In the genomic region with DNA sequence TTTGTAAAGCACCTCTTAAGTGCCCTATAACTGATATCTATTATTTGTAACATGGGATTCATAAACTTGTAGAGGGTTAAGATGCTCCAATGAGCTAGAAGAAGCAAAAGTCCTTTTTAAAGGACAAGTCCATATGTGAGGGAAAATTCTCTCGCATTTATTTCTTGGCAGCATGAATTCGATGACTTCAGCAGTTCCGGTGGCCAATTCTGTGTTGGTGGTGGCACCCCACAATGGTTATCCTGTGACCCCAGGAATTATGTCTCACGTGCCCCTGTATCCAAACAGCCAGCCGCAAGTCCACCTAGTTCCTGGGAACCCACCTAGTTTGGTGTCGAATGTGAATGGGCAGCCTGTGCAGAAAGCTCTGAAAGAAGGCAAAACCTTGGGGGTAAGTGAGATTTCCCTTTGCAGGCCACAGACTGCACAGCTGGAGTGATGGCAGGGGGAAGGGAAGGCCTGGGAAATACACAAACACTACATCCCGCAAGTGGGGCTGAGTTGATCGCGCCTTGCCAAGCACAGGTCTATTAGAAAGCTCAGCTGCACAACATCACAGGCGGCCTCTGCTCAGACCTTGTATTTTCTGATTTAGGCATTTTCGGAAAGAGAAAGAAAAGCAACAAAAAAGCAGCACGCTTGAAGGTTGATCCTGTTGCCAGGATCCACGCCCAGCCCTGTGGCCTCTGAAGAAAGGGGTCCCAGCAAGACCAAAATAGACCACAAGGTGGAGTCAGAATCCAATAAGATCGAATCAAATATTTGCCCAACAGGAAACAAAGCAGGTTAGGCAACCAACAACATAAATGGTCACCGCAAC, we compare ENCODE assay signal across 9 cellular contexts. TPM values are rescaled to one million over a fixed set of nuclear protein-coding genes. Genes with fewer than 3 reads are reported as not detected.
DNase-seq lines count a peak whose midpoint lies in the region; ATAC-seq and TF ChIP-seq lines count a peak whose summit lies in the region.
"Had no signal": no experiment of that assay in that cellular context is flagged by ENCODE, and none has a peak within 500 bp of the region (broad histone marks: within the 10 kb centered on the region; RNA-seq: fewer than 3 reads in every experiment).

No MANE protein-coding gene starts in this region.

- TF ChIP-seq EP300 in transverse colon (IDR thresholded peaks at IDR 0.05; ENCODE audit: low read depth), result no peak

- H3K27me3 ChIP-seq in transverse colon, result no peaks in the 10 kb centered on the region

- peak overlapping the region in 3 of 4 donors; percentile 22 to 57 (median 52) for H3K27ac ChIP-seq in transverse colon

- H3K4me1 Mint-ChIP-seq in activated naive CD8-positive, alpha-beta T cell treated with anti-CD3 and anti-CD28 coated beads, Interleukin-2, amount 50 U/mL, for 24 hours, result no peaks in the 10 kb centered on the region
- no peaks in the 10 kb centered on the region for H3K4me1 Mint-ChIP-seq in activated naive CD8-positive, alpha-beta T cell treated with anti-CD3 and anti-CD28 coated beads for 36 hours
- H3K4me1 Mint-ChIP-seq: CD4-positive, CD25-positive, alpha-beta regulatory T cell had no signal

- 58 to 65% methylated on average over 6 to 15 of the region's 15 CpGs for WGBS in transverse colon (ENCODE audit: low coverage in 1 of 2), 2 donors

- ATAC-seq in activated naive CD8-positive, alpha-beta T cell treated with anti-CD3 and anti-CD28 coated beads, Interleukin-2, amount 50 U/mL, for 24 hours, result no peak
- no peak for ATAC-seq in GM18517 (IDR thresholded peaks at IDR 0.05; ENCODE audit: unreplicated experiment)

- peak; percentile 6 for DNase-seq in activated naive CD8-positive, alpha-beta T cell treated with anti-CD3 and anti-CD28 coated beads, Interleukin-2, amount 50 U/mL, for 24 hours
- no peak for DNase-seq in activated naive CD8-positive, alpha-beta T cell treated with anti-CD3 and anti-CD28 coated beads for 36 hours
- DNase-seq in NCI-H526 treated with DMSO at 0.1 percent for 48 hours (lab: John Stamatoyannopoulos, UW) (peak; percentile 39), epithelial cell of proximal tubule (ENCODE audit: low read depth) (no peak), transverse colon (peak; percentile 53), GF-D8 (lab: John Stamatoyannopoulos, UW) (no peak), NCI-H524 treated with DMSO at 0.1 percent for 48 hours (lab: John Stamatoyannopoulos, UW) (no peak)
- DNase-seq: CD4-positive, CD25-positive, alpha-beta regulatory T cell had no signal

- H3K9me3 ChIP-seq in transverse colon, result no peaks in the 10 kb centered on the region

- peak; percentile 49 for TF ChIP-seq CTCF in epithelial cell of proximal tubule (conservative IDR thresholded peaks at IDR 0.05; ENCODE audit: low read depth, low read length)
- peak; percentile 33 to 64 (median 46) for TF ChIP-seq CTCF in transverse colon (IDR thresholded peaks at IDR 0.05)

- no peak for TF ChIP-seq POLR2A in transverse colon (IDR thresholded peaks at IDR 0.05)

- no peak overlapping the region for H3K27ac Mint-ChIP-seq in activated naive CD8-positive, alpha-beta T cell treated with anti-CD3 and anti-CD28 coated beads, Interleukin-2, amount 50 U/mL, for 24 hours
- no peak overlapping the region for H3K27ac Mint-ChIP-seq in activated naive CD8-positive, alpha-beta T cell treated with anti-CD3 and anti-CD28 coated beads for 36 hours
- H3K27ac Mint-ChIP-seq: CD4-positive, CD25-positive, alpha-beta regulatory T cell had no signal

- H3K9me3 Mint-ChIP-seq in activated naive CD8-positive, alpha-beta T cell treated with anti-CD3 and anti-CD28 coated beads, Interleukin-2, amount 50 U/mL, for 24 hours, result no peaks in the 10 kb centered on the region
- no peaks in the 10 kb centered on the region for H3K9me3 Mint-ChIP-seq in activated naive CD8-positive, alpha-beta T cell treated with anti-CD3 and anti-CD28 coated beads for 36 hours

- H3K36me3 ChIP-seq in transverse colon, result no peaks in the 10 kb centered on the region

- in situ Hi-C loops in transverse colon (cut with MboI; ENCODE audit: low pct_ligation_motif_present in 1 of 4, low pct_unique_long_range_greater_than_20kb in 1 of 4, low sequenced_read_pairs in 3 of 4), result no loop called here

- no peaks in the 10 kb centered on the region for H3K36me3 Mint-ChIP-seq in activated naive CD8-positive, alpha-beta T cell treated with anti-CD3 and anti-CD28 coated beads, Interleukin-2, amount 50 U/mL, for 24 hours (ENCODE audit: low read depth)
- H3K36me3 Mint-ChIP-seq in activated naive CD8-positive, alpha-beta T cell treated with anti-CD3 and anti-CD28 coated beads for 36 hours, result no peaks in the 10 kb centered on the region
- H3K36me3 Mint-ChIP-seq: CD4-positive, CD25-positive, alpha-beta regulatory T cell had no signal

- H3K4me3 Mint-ChIP-seq in activated naive CD8-positive, alpha-beta T cell treated with anti-CD3 and anti-CD28 coated beads, Interleukin-2, amount 50 U/mL, for 24 hours, result no peak overlapping the region
- H3K4me3 Mint-ChIP-seq in activated naive CD8-positive, alpha-beta T cell treated with anti-CD3 and anti-CD28 coated beads for 36 hours, result no peak overlapping the region
- H3K4me3 Mint-ChIP-seq: CD4-positive, CD25-positive, alpha-beta regulatory T cell had no signal

- H3K4me1 ChIP-seq in transverse colon, result peaks cover 4 to 43% (median 19%) of the 10 kb centered on the region in 4 donors

- intact Hi-C loops in transverse colon (cut with DNase I; ENCODE audit: low total_unique reads), result no loop called here

- H3K4me3 ChIP-seq in epithelial cell of proximal tubule (ENCODE audit: low read depth, low read length) (no peak overlapping the region), transverse colon (no peak overlapping the region)

- peaks cover 5% of the 10 kb centered on the region for H3K27me3 Mint-ChIP-seq in activated naive CD8-positive, alpha-beta T cell treated with anti-CD3 and anti-CD28 coated beads, Interleukin-2, amount 50 U/mL, for 24 hours
- no peaks in the 10 kb centered on the region for H3K27me3 Mint-ChIP-seq in activated naive CD8-positive, alpha-beta T cell treated with anti-CD3 and anti-CD28 coated beads for 36 hours

RNA-seq across cellular contexts. Expression of a gene that starts 1.5 kb away (rescaled TPM):
- not detected for total RNA-seq in activated naive CD8-positive, alpha-beta T cell treated with anti-CD3 and anti-CD28 coated beads for 36 hours
- total RNA-seq in epithelial cell of proximal tubule (not detected in 2 replicates), transverse colon (100 to 1,000 TPM in 1 of 4 donors, 10 to 100 TPM in 3; 22.9 to 141 (median 52.1) TPM)
- total RNA-seq: CD4-positive, CD25-positive, alpha-beta regulatory T cell had no signal

RNA-seq across cellular contexts. Expression of a gene that starts 23.6 kb away (rescaled TPM):
- total RNA-seq in activated naive CD8-positive, alpha-beta T cell treated with anti-CD3 and anti-CD28 coated beads for 36 hours, result not detected
- total RNA-seq in epithelial cell of proximal tubule (not detected in 2 replicates), transverse colon (not detected)
- total RNA-seq: CD4-positive, CD25-positive, alpha-beta regulatory T cell had no signal

RNA-seq across cellular contexts. Expression of a gene that starts 55.8 kb away (rescaled TPM):
- total RNA-seq in activated naive CD8-positive, alpha-beta T cell treated with anti-CD3 and anti-CD28 coated beads for 36 hours, result not detected
- total RNA-seq in epithelial cell of proximal tubule (not detected in 2 replicates), transverse colon (not detected)
- total RNA-seq: CD4-positive, CD25-positive, alpha-beta regulatory T cell had no signal

Comparison
In these comparisons a context has a peak if more than half of its experiments do, and no peak if none do; other contexts are left out.
1. DNase-seq: peak in activated naive CD8-positive, alpha-beta T cell treated with anti-CD3 and anti-CD28 coated beads, Interleukin-2, amount 50 U/mL, for 24 hours (single experiment), NCI-H526 treated with DMSO at 0.1 percent for 48 hours (single experiment) and transverse colon (single experiment); none in activated naive CD8-positive, alpha-beta T cell treated with anti-CD3 and anti-CD28 coated beads for 36 hours (single experiment), epithelial cell of proximal tubule (single experiment), GF-D8 (single experiment) and NCI-H524 treated with DMSO at 0.1 percent for 48 hours (single experiment).
2. RNA of a gene that starts 1.5 kb away (total RNA-seq): 22.9 to 141 TPM in transverse colon; not detected in activated naive CD8-positive, alpha-beta T cell treated with anti-CD3 and anti-CD28 coated beads for 36 hours and not detected in epithelial cell of proximal tubule; every median in the first group is over 10 times any median in the second.